22 cellular contexts compared by ENCODE assay signal in genomic region chr5:863244-863805, GRCh38.
"Had no signal": no experiment of that assay in that cellular context is flagged by ENCODE, and none has a peak within 500 bp of the region (broad histone marks: within the 10 kb centered on the region; RNA-seq: fewer than 3 reads in every experiment).

No MANE protein-coding gene starts in this region.

- H3K27ac Mint-ChIP-seq: activated CD4-positive, alpha-beta memory T cell treated with anti-CD3 and anti-CD28 coated beads, Interleukin-2, amount 10 ng/mL, durations not matched to agents 7 days and 5 days; activated CD8-positive, alpha-beta memory T cell treated with anti-CD3 and anti-CD28 coated beads, Interleukin-2, amount 10 ng/mL, durations not matched to agents 7 days and 5 days; activated naive CD8-positive, alpha-beta T cell treated with anti-CD3 and anti-CD28 coated beads, Interleukin-2, amount 10 ng/mL, durations not matched to agents 7 days and 5 days; endodermal cell; natural killer cell treated with Interleukin-12 subunit alpha and Interleukin-12 subunit beta and Interleukin-15 and Interleukin-18, amount 100 ng/mL, for 72 hours had no signal

- H3K27me3 Mint-ChIP-seq: activated CD4-positive, alpha-beta memory T cell treated with anti-CD3 and anti-CD28 coated beads, Interleukin-2, amount 10 ng/mL, durations not matched to agents 7 days and 5 days; activated CD8-positive, alpha-beta memory T cell treated with anti-CD3 and anti-CD28 coated beads, Interleukin-2, amount 10 ng/mL, durations not matched to agents 7 days and 5 days; activated naive CD8-positive, alpha-beta T cell treated with anti-CD3 and anti-CD28 coated beads, Interleukin-2, amount 10 ng/mL, durations not matched to agents 7 days and 5 days; natural killer cell treated with Interleukin-12 subunit alpha and Interleukin-12 subunit beta and Interleukin-15 and Interleukin-18, amount 100 ng/mL, for 72 hours had no signal

- H3K4me1 Mint-ChIP-seq: activated CD4-positive, alpha-beta memory T cell treated with anti-CD3 and anti-CD28 coated beads, Interleukin-2, amount 10 ng/mL, durations not matched to agents 7 days and 5 days; activated CD8-positive, alpha-beta memory T cell treated with anti-CD3 and anti-CD28 coated beads, Interleukin-2, amount 10 ng/mL, durations not matched to agents 7 days and 5 days had no signal

- H2AFZ ChIP-seq: parathyroid adenoma had no signal

- DNase-seq: activated CD4-positive, alpha-beta memory T cell treated with anti-CD3 and anti-CD28 coated beads, Interleukin-2, amount 10 ng/mL, durations not matched to agents 7 days and 5 days; activated CD4-positive, alpha-beta T cell treated with anti-CD3 and anti-CD28 coated beads for 48 hours; activated CD4-positive, CD25-positive, alpha-beta regulatory T cell; activated CD8-positive, alpha-beta memory T cell treated with anti-CD3 and anti-CD28 coated beads, Interleukin-2, amount 10 ng/mL, durations not matched to agents 7 days and 5 days; activated naive CD4-positive, alpha-beta T cell; activated naive CD8-positive, alpha-beta T cell treated with anti-CD3 and anti-CD28 coated beads, Interleukin-2, amount 10 ng/mL, durations not matched to agents 7 days and 5 days; brain microvascular endothelial cell; central memory CD4-positive, alpha-beta T cell; endodermal cell; foreskin keratinocyte; glutamatergic neuron; hippocampal formation; left colon; lower lobe of right lung; stimulated activated naive CD8-positive, alpha-beta T cell treated with anti-CD3 and anti-CD28 coated beads, Interleukin-15, Interleukin-2, amounts not matched to agents 100 U/mL and 50 U/mL, for 24 hours; substantia nigra; T1000; tibial artery had no signal

- H3K9me3 ChIP-seq: lower lobe of right lung, tibial artery, vagina had no signal

- H3K79me2 ChIP-seq: parathyroid adenoma had no signal

- H3K4me3 Mint-ChIP-seq: activated CD4-positive, alpha-beta memory T cell treated with anti-CD3 and anti-CD28 coated beads, Interleukin-2, amount 10 ng/mL, durations not matched to agents 7 days and 5 days; activated CD8-positive, alpha-beta memory T cell treated with anti-CD3 and anti-CD28 coated beads, Interleukin-2, amount 10 ng/mL, durations not matched to agents 7 days and 5 days; activated naive CD8-positive, alpha-beta T cell treated with anti-CD3 and anti-CD28 coated beads, Interleukin-2, amount 10 ng/mL, durations not matched to agents 7 days and 5 days; endodermal cell; natural killer cell treated with Interleukin-12 subunit alpha and Interleukin-12 subunit beta and Interleukin-15 and Interleukin-18, amount 100 ng/mL, for 72 hours had no signal

- H3K4me3 ChIP-seq: lower lobe of right lung, tibial artery, vagina had no signal

- H3K9me3 Mint-ChIP-seq: activated CD4-positive, alpha-beta memory T cell treated with anti-CD3 and anti-CD28 coated beads, Interleukin-2, amount 10 ng/mL, durations not matched to agents 7 days and 5 days; activated naive CD8-positive, alpha-beta T cell treated with anti-CD3 and anti-CD28 coated beads, Interleukin-2, amount 10 ng/mL, durations not matched to agents 7 days and 5 days; endodermal cell; natural killer cell treated with Interleukin-12 subunit alpha and Interleukin-12 subunit beta and Interleukin-15 and Interleukin-18, amount 100 ng/mL, for 72 hours had no signal

- H3K4me1 ChIP-seq: foreskin keratinocyte, lower lobe of right lung, tibial artery had no signal

- ATAC-seq: activated CD8-positive, alpha-beta memory T cell treated with anti-CD3 and anti-CD28 coated beads, Interleukin-2, amount 10 ng/mL, durations not matched to agents 7 days and 5 days; left colon; lower lobe of right lung; natural killer cell treated with Interleukin-12 subunit alpha and Interleukin-12 subunit beta and Interleukin-15 and Interleukin-18, amount 100 ng/mL, for 72 hours; stimulated activated naive CD8-positive, alpha-beta T cell treated with anti-CD3 and anti-CD28 coated beads, Interleukin-15, Interleukin-2, amounts not matched to agents 100 U/mL and 50 U/mL, for 24 hours had no signal

- H3K27me3 ChIP-seq: brain microvascular endothelial cell, foreskin keratinocyte, tibial artery, vagina had no signal

- H3K27ac ChIP-seq: brain microvascular endothelial cell, epithelial cell of prostate, foreskin keratinocyte, lower lobe of right lung, tibial artery, vagina had no signal

- H3K9ac ChIP-seq: parathyroid adenoma had no signal
